In the genomic region with DNA sequence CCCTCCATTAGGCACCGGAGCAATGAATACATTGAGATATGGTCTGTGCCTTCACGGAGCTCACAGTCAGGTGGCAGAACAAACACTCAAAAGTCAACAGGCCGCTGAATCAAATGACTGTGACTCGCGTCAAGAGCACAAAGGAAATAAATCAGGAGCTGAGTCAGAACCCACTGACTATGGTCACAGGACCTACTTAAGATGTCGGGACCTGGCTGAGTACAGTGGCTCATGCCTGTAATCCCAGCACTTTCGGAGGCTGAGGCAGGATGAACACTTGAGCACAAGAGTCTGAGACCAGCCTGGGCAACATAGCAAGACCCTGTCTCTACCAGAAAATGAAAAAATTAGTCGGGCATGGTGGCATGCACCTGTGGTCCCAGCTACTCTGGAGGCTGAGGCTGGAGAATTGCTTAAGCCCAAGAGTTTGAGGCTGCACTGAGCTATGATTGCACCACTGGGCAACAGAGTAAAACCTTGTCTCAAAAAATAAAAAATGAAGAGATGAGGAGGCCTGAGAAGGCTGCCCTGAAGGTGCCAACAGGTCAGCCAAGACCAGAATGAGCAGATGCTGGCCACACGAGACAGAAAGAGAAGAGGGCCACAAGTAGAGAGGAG, we compare ENCODE assay signal across 2 cellular contexts.
TF ChIP-seq lines count a peak whose summit lies in the region.

No MANE protein-coding gene starts in this region.

TF ChIP-seq in IMR-90, 13 proteins besides CTCF, POLR2A, EP300 and RAD21 (continued from another document):
- TF ChIP-seq BHLHE40 (IDR thresholded peaks at IDR 0.05; ENCODE audit: low read depth, low read length) (no peak), FOS (IDR thresholded peaks at IDR 0.05; ENCODE audit: low read depth, low read length) (no peak), RCOR1 (IDR thresholded peaks at IDR 0.05; ENCODE audit: insufficient replicate concordance, low read length) (no peak), RFX5 (IDR thresholded peaks at IDR 0.05; ENCODE audit: low read depth, low read length) (no peak), CHD1 (IDR thresholded peaks at IDR 0.05; ENCODE audit: low read depth, low read length) (no peak), CEBPB (IDR thresholded peaks at IDR 0.05; ENCODE audit: low read depth, low read length) (no peak), SMC3 (IDR thresholded peaks at IDR 0.05; ENCODE audit: low read depth, low read length) (no peak), MAZ (IDR thresholded peaks at IDR 0.05; ENCODE audit: borderline replicate concordance, low read depth, low read length) (no peak)
- TF ChIP-seq, protein P1, sequence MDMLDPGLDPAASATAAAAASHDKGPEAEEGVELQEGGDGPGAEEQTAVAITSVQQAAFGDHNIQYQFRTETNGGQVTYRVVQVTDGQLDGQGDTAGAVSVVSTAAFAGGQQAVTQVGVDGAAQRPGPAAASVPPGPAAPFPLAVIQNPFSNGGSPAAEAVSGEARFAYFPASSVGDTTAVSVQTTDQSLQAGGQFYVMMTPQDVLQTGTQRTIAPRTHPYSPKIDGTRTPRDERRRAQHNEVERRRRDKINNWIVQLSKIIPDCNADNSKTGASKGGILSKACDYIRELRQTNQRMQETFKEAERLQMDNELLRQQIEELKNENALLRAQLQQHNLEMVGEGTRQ (IDR thresholded peaks at IDR 0.05; ENCODE audit: low read depth, low read length), result no peak

TF ChIP-seq in SK-N-SH treated with all-trans-retinoic acid at 6 μM for 48 hours, 23 proteins besides CTCF, POLR2A, EP300 and RAD21 (continued from another document):
- TF ChIP-seq GLIS3 (CRISPR knock-in tag; IDR thresholded peaks at IDR 0.05), result no peak
- no peak for TF ChIP-seq TCF4 (CRISPR knock-in tag; IDR thresholded peaks at IDR 0.05; ENCODE audit: borderline replicate concordance)
- TF ChIP-seq ZNF565 (CRISPR knock-in tag; conservative IDR thresholded peaks at IDR 0.05; ENCODE audit: low read depth), result no peak
- no peak for TF ChIP-seq BACH2 (CRISPR knock-in tag; IDR thresholded peaks at IDR 0.05; ENCODE audit: borderline replicate concordance)
- TF ChIP-seq ARNTL (CRISPR knock-in tag; IDR thresholded peaks at IDR 0.05; ENCODE audit: borderline replicate concordance, low read depth), result no peak
- no peak for TF ChIP-seq ZNF8 (CRISPR knock-in tag; IDR thresholded peaks at IDR 0.05)
- no peak for TF ChIP-seq ZC3H10 (CRISPR knock-in tag; IDR thresholded peaks at IDR 0.05)
- TF ChIP-seq OSR1 (CRISPR knock-in tag; IDR thresholded peaks at IDR 0.05), result no peak
- TF ChIP-seq, protein P2, sequence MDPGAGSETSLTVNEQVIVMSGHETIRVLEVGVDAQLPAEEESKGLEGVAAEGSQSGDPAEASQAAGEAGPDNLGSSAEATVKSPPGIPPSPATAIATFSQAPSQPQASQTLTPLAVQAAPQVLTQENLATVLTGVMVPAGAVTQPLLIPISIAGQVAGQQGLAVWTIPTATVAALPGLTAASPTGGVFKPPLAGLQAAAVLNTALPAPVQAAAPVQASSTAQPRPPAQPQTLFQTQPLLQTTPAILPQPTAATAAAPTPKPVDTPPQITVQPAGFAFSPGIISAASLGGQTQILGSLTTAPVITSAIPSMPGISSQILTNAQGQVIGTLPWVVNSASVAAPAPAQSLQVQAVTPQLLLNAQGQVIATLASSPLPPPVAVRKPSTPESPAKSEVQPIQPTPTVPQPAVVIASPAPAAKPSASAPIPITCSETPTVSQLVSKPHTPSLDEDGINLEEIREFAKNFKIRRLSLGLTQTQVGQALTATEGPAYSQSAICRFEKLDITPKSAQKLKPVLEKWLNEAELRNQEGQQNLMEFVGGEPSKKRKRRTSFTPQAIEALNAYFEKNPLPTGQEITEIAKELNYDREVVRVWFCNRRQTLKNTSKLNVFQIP (CRISPR knock-in tag; IDR thresholded peaks at IDR 0.05; ENCODE audit: borderline replicate concordance, low read depth), result no peak
- TF ChIP-seq TOX (CRISPR knock-in tag; IDR thresholded peaks at IDR 0.05; ENCODE audit: borderline replicate concordance), result no peak
- TF ChIP-seq SNAI2 (CRISPR knock-in tag; IDR thresholded peaks at IDR 0.05), result no peak
- TF ChIP-seq, protein P3, sequence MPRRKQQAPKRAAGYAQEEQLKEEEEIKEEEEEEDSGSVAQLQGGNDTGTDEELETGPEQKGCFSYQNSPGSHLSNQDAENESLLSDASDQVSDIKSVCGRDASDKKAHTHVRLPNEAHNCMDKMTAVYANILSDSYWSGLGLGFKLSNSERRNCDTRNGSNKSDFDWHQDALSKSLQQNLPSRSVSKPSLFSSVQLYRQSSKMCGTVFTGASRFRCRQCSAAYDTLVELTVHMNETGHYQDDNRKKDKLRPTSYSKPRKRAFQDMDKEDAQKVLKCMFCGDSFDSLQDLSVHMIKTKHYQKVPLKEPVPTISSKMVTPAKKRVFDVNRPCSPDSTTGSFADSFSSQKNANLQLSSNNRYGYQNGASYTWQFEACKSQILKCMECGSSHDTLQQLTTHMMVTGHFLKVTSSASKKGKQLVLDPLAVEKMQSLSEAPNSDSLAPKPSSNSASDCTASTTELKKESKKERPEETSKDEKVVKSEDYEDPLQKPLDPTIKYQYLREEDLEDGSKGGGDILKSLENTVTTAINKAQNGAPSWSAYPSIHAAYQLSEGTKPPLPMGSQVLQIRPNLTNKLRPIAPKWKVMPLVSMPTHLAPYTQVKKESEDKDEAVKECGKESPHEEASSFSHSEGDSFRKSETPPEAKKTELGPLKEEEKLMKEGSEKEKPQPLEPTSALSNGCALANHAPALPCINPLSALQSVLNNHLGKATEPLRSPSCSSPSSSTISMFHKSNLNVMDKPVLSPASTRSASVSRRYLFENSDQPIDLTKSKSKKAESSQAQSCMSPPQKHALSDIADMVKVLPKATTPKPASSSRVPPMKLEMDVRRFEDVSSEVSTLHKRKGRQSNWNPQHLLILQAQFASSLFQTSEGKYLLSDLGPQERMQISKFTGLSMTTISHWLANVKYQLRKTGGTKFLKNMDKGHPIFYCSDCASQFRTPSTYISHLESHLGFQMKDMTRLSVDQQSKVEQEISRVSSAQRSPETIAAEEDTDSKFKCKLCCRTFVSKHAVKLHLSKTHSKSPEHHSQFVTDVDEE (CRISPR knock-in tag; IDR thresholded peaks at IDR 0.05), result no peak
- TF ChIP-seq PPARA (CRISPR knock-in tag; IDR thresholded peaks at IDR 0.05; ENCODE audit: borderline replicate concordance), result no peak
- no peak for TF ChIP-seq ZFP3 (CRISPR knock-in tag; IDR thresholded peaks at IDR 0.05)
